In the genomic region with DNA sequence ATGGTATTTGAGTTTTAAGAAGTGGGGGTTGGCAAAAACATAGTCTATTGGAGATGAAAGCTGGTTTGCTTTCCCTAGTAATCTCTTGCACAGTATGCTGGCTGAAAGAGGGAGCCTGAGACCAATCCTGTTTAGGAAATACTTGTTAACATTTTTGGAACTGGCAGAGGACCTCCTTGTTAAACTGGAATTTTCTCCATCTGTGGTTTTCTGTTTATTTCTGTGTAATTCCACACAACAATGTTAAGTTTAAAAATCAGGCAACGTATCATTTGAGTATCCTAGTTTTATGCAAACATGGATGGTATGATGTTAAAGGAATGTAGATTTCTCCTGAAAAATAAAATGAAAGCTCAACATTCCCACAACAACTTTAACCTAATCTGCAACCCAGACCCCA, we compare ENCODE assay signal across 1 cellular context.
TF ChIP-seq lines count a peak whose summit lies in the region.

No MANE protein-coding gene starts in this region.

TF ChIP-seq in IMR-90, 13 proteins besides CTCF, POLR2A, EP300 and RAD21:
- TF ChIP-seq CHD1 (IDR thresholded peaks at IDR 0.05; ENCODE audit: low read depth, low read length) (no peak), BHLHE40 (IDR thresholded peaks at IDR 0.05; ENCODE audit: low read depth, low read length) (no peak), MAFK (IDR thresholded peaks at IDR 0.05; ENCODE audit: low read depth, low read length) (no peak), SMC3 (IDR thresholded peaks at IDR 0.05; ENCODE audit: low read depth, low read length) (no peak), CEBPB (IDR thresholded peaks at IDR 0.05; ENCODE audit: low read depth, low read length) (no peak), RFX5 (IDR thresholded peaks at IDR 0.05; ENCODE audit: low read depth, low read length) (no peak), FOS (IDR thresholded peaks at IDR 0.05; ENCODE audit: low read depth, low read length) (no peak), MAZ (IDR thresholded peaks at IDR 0.05; ENCODE audit: borderline replicate concordance, low read depth, low read length) (no peak), MXI1 (IDR thresholded peaks at IDR 0.05; ENCODE audit: borderline replicate concordance, low read depth, low read length) (no peak), RCOR1 (IDR thresholded peaks at IDR 0.05; ENCODE audit: insufficient replicate concordance, low read length) (no peak), NFE2L2 (IDR thresholded peaks at IDR 0.05; ENCODE audit: low read depth, low read length) (no peak)
- TF ChIP-seq, protein P1, sequence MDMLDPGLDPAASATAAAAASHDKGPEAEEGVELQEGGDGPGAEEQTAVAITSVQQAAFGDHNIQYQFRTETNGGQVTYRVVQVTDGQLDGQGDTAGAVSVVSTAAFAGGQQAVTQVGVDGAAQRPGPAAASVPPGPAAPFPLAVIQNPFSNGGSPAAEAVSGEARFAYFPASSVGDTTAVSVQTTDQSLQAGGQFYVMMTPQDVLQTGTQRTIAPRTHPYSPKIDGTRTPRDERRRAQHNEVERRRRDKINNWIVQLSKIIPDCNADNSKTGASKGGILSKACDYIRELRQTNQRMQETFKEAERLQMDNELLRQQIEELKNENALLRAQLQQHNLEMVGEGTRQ (IDR thresholded peaks at IDR 0.05; ENCODE audit: low read depth, low read length), result no peak
- TF ChIP-seq, protein P2, sequence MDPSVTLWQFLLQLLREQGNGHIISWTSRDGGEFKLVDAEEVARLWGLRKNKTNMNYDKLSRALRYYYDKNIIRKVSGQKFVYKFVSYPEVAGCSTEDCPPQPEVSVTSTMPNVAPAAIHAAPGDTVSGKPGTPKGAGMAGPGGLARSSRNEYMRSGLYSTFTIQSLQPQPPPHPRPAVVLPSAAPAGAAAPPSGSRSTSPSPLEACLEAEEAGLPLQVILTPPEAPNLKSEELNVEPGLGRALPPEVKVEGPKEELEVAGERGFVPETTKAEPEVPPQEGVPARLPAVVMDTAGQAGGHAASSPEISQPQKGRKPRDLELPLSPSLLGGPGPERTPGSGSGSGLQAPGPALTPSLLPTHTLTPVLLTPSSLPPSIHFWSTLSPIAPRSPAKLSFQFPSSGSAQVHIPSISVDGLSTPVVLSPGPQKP (IDR thresholded peaks at IDR 0.05; ENCODE audit: borderline replicate concordance, low read depth, low read length), result no peak
